ENCODE assay signal across 24 cellular contexts in the genomic region with DNA sequence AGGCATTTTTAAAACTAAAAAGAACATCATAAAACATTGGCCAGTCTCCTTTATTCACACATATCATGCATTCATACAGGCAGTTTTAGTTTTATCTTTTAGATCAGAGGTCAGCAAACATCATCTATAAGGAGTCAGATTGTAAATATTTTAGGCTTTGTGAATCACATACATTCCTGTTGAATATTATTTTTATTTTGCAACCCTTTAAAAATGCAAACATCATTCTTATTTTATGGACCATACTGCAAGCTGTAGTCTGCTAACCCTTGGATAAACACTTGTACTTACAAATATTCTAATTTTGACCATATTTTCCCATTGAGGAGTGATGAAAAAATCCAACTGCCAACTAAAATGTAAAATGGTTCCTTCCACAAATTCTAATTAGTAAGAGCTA.
"Had no signal": no experiment of that assay in that cellular context is flagged by ENCODE, and none has a peak within 500 bp of the region (broad histone marks: within the 10 kb centered on the region; RNA-seq: fewer than 3 reads in every experiment).

No MANE protein-coding gene starts in this region.

- H3K9me3 ChIP-seq: Peyer's patch, SJCRH30 had no signal

- H3K9ac ChIP-seq: KMS-11 had no signal

- H3K27me3 ChIP-seq: Peyer's patch, SJCRH30 had no signal

- H3K4me2 ChIP-seq: KMS-11, PC-9 had no signal

- H3K4me1 ChIP-seq: Peyer's patch, SJCRH30 had no signal

- ATAC-seq: HepG2, K562, Right ventricle myocardium inferior, SK-N-SH treated with all-trans-retinoic acid at 6 μM for 48 hours had no signal

- DNase-seq: Kasumi-1; MM.1S; NCI-H1092 treated with DMSO at 0.1 percent for 48 hours; NCI-H1436; NCI-H187; NCI-H2029; NCI-H2081 treated with DMSO at 0.1 percent for 48 hours; NCI-H2171; NCI-H226; NCI-H446; NCI-H510A; NCI-H524 treated with DMSO at 0.1 percent for 48 hours; NCI-H69; NCI-H774; NK-92 treated with Interleukin-12 subunit alpha and Interleukin-12 subunit beta, amount 100 ng/mL, for 24 hours; Peyer's patch; SHP77 treated with DMSO at 0.1 percent for 48 hours; SJCRH30 had no signal

- H3K27ac ChIP-seq: KMS-11, PC-9, Peyer's patch, SJCRH30 had no signal

- H2AFZ ChIP-seq: PC-9 had no signal

- H3K4me3 ChIP-seq: K562, PC-9, Peyer's patch, SJCRH30 had no signal
